ENCODE assay signal across 32 cellular contexts in genomic region chr2:64238799-64239198, GRCh38.
"Had no signal": no experiment of that assay in that cellular context is flagged by ENCODE, and none has a peak within 500 bp of the region (broad histone marks: within the 10 kb centered on the region; RNA-seq: fewer than 3 reads in every experiment).

No MANE protein-coding gene starts in this region.

- H3K4me1 ChIP-seq: adrenal gland, body of pancreas, breast epithelium had no signal

- H3K27me3 ChIP-seq: adrenal gland, body of pancreas, brain microvascular endothelial cell, breast epithelium had no signal

- FAIRE-seq: astrocyte had no signal

- H3K9me3 ChIP-seq: adrenal gland, body of pancreas, breast epithelium had no signal

- H3K27ac ChIP-seq: adrenal gland, body of pancreas, brain microvascular endothelial cell, breast epithelium, VCaP had no signal

- ATAC-seq: activated CD8-positive, alpha-beta T cell treated with anti-CD3 and anti-CD28 coated beads for 36 hours; activated naive CD4-positive, alpha-beta T cell treated with anti-CD3 and anti-CD28 coated beads, Interleukin-2, amount 50 U/mL, for 72 hours; activated T-cell treated with anti-CD3 and anti-CD28 coated beads, Interleukin-2, amount 50 U/mL, for 4 hours; activated T-cell treated with anti-CD3 and anti-CD28 coated beads, Interleukin-2, amount 50 U/mL, for 72 hours; activated T-helper 17 cell treated with anti-CD3 and anti-CD28 coated beads, Interleukin-2, amount 50 U/mL, for 72 hours; body of pancreas had no signal

- H3K4me3 ChIP-seq: adrenal gland, body of pancreas, breast epithelium had no signal

- H3K36me3 ChIP-seq: adrenal gland, brain microvascular endothelial cell, breast epithelium had no signal

- DNase-seq: activated B cell treated with CpG ODN at 0.5 μM for 24 hours; activated CD4-positive, alpha-beta memory T cell treated with anti-CD3 and anti-CD28 coated beads for 36 hours; activated CD4-positive, alpha-beta T cell treated with anti-CD3 and anti-CD28 coated beads for 4 hours; activated CD4-positive, alpha-beta T cell treated with anti-CD3 and anti-CD28 coated beads, Interleukin-2, amount 10 ng/mL, durations not matched to agents 24 days and 14 days; activated CD4-positive, alpha-beta T cell treated with anti-CD3 and anti-CD28 coated beads, Interleukin-2, amount 50 U/mL, for 1 hour; activated CD4-positive, alpha-beta T cell treated with anti-CD3 and anti-CD28 coated beads, Interleukin-2, amount 50 U/mL, for 4 hours; activated CD4-positive, CD25-positive, alpha-beta regulatory T cell treated with anti-CD3 and anti-CD28 coated beads, Interleukin-2, amount 50 U/mL, for 72 hours; activated CD8-positive, alpha-beta memory T cell treated with anti-CD3 and anti-CD28 coated beads, Interleukin-2, amount 50 U/mL, for 4 hours; activated CD8-positive, alpha-beta T cell treated with anti-CD3 and anti-CD28 coated beads for 36 hours; activated effector memory CD4-positive, alpha-beta T cell treated with anti-CD3 and anti-CD28 coated beads, Interleukin-2, amount 50 U/mL, for 16 hours; activated gamma-delta T cell treated with Interleukin-2 at 50 U/mL for 16 hours; activated naive CD4-positive, alpha-beta T cell; activated naive CD4-positive, alpha-beta T cell treated with anti-CD3 and anti-CD28 coated beads for 36 hours; activated naive CD4-positive, alpha-beta T cell treated with anti-CD3 and anti-CD28 coated beads, Interleukin-2, amount 50 U/mL, for 16 hours; activated naive CD8-positive, alpha-beta T cell treated with anti-CD3 and anti-CD28 coated beads for 36 hours; activated T-cell treated with anti-CD3 and anti-CD28 coated beads for 4 hours; activated T-cell treated with anti-CD3 and anti-CD28 coated beads, Interleukin-2, amount 50 U/mL, for 1 hour; activated T-cell treated with anti-CD3 and anti-CD28 coated beads, Interleukin-2, amount 50 U/mL, for 4 hours; activated T-cell treated with anti-CD3 and anti-CD28 coated beads, Interleukin-2, amount 50 U/mL, for 72 hours; adrenal gland; amniotic stem cell; aorta; body of pancreas; brain microvascular endothelial cell; central memory CD4-positive, alpha-beta T cell; T-helper 2 cell; T-helper 9 cell had no signal
